ENCODE assay signal across 8 cellular contexts in genomic region chr19:38685666-38686529, GRCh38. TPM values are rescaled to one million over a fixed set of nuclear protein-coding genes. Genes with fewer than 3 reads are reported as not detected.
DNase-seq lines count a peak whose midpoint lies in the region; ATAC-seq and TF ChIP-seq lines count a peak whose summit lies in the region.

No MANE protein-coding gene starts in this region.

- DNase-seq in ELR (ENCODE audit: low read depth) (peak; percentile 65), LNCaP clone FGC (ENCODE audit: low read depth) (peak; percentile 37), left cardiac atrium (peak; percentile 44), NK-92 (lab: John Stamatoyannopoulos, UW; ENCODE audit: unreplicated experiment) (no peak), putamen (ENCODE audit: low spot score) (no peak)
- no peak for DNase-seq in activated T-helper 1 cell treated with anti-CD3 and anti-CD28 coated beads, Interleukin-12 subunit alpha, Interleukin-12 subunit beta, Interleukin-2, Interleukin-4 antibody, amounts not matched to agents 30 ng/mL and 10 ng/mL and 1 ng/mL, durations not matched to agents 14 hours and 24 hours and 36 hours (ENCODE audit: low spot score)
- DNase-seq in stimulated activated effector memory CD8-positive, alpha-beta T cell treated with anti-CD3 and anti-CD28 coated beads, Interleukin-12 subunit alpha, Interleukin-12 subunit beta, amount 100 ng/mL, for 72 hours (ENCODE audit: low spot score in 2 of 2): no peak

- peak overlapping the region; percentile 88 for H3K27ac Mint-ChIP-seq in activated T-helper 1 cell treated with anti-CD3 and anti-CD28 coated beads, Interleukin-12 subunit alpha, Interleukin-12 subunit beta, Interleukin-2, Interleukin-4 antibody, amounts not matched to agents 30 ng/mL and 10 ng/mL and 1 ng/mL, durations not matched to agents 14 hours and 24 hours and 36 hours
- peak overlapping the region; percentile 97 for H3K27ac Mint-ChIP-seq in stimulated activated effector memory CD8-positive, alpha-beta T cell treated with anti-CD3 and anti-CD28 coated beads, Interleukin-12 subunit alpha, Interleukin-12 subunit beta, amount 100 ng/mL, for 72 hours

- peak; percentile 9 to 28 for ATAC-seq in left cardiac atrium
- ATAC-seq in stimulated activated effector memory CD8-positive, alpha-beta T cell treated with anti-CD3 and anti-CD28 coated beads, Interleukin-12 subunit alpha, Interleukin-12 subunit beta, amount 100 ng/mL, for 72 hours: no peak
- no peak for ATAC-seq in GM19351 (IDR thresholded peaks at IDR 0.05; ENCODE audit: unreplicated experiment)

- no peak overlapping the region for H3K4me3 ChIP-seq in LNCaP clone FGC (ENCODE audit: low read depth, low read length)

- peak overlapping the region; percentile 71 for H3K4me3 Mint-ChIP-seq in activated T-helper 1 cell treated with anti-CD3 and anti-CD28 coated beads, Interleukin-12 subunit alpha, Interleukin-12 subunit beta, Interleukin-2, Interleukin-4 antibody, amounts not matched to agents 30 ng/mL and 10 ng/mL and 1 ng/mL, durations not matched to agents 14 hours and 24 hours and 36 hours
- peak overlapping the region; percentile 68 for H3K4me3 Mint-ChIP-seq in stimulated activated effector memory CD8-positive, alpha-beta T cell treated with anti-CD3 and anti-CD28 coated beads, Interleukin-12 subunit alpha, Interleukin-12 subunit beta, amount 100 ng/mL, for 72 hours

- H3K27me3 Mint-ChIP-seq in activated T-helper 1 cell treated with anti-CD3 and anti-CD28 coated beads, Interleukin-12 subunit alpha, Interleukin-12 subunit beta, Interleukin-2, Interleukin-4 antibody, amounts not matched to agents 30 ng/mL and 10 ng/mL and 1 ng/mL, durations not matched to agents 14 hours and 24 hours and 36 hours (ENCODE audit: insufficient read depth): no peaks in the 10 kb centered on the region

- TF ChIP-seq CTCF in LNCaP clone FGC (IDR thresholded peaks at IDR 0.05; ENCODE audit: control insufficient read depth, extremely low read depth, insufficient read depth): peak; percentile 49

- H3K9me3 Mint-ChIP-seq in activated T-helper 1 cell treated with anti-CD3 and anti-CD28 coated beads, Interleukin-12 subunit alpha, Interleukin-12 subunit beta, Interleukin-2, Interleukin-4 antibody, amounts not matched to agents 30 ng/mL and 10 ng/mL and 1 ng/mL, durations not matched to agents 14 hours and 24 hours and 36 hours: peaks cover 4% of the 10 kb centered on the region
- H3K9me3 Mint-ChIP-seq in stimulated activated effector memory CD8-positive, alpha-beta T cell treated with anti-CD3 and anti-CD28 coated beads, Interleukin-12 subunit alpha, Interleukin-12 subunit beta, amount 100 ng/mL, for 72 hours: no peaks in the 10 kb centered on the region

- H3K4me1 Mint-ChIP-seq in activated T-helper 1 cell treated with anti-CD3 and anti-CD28 coated beads, Interleukin-12 subunit alpha, Interleukin-12 subunit beta, Interleukin-2, Interleukin-4 antibody, amounts not matched to agents 30 ng/mL and 10 ng/mL and 1 ng/mL, durations not matched to agents 14 hours and 24 hours and 36 hours (ENCODE audit: low read depth): peaks cover 84% of the 10 kb centered on the region
- H3K4me1 Mint-ChIP-seq in stimulated activated effector memory CD8-positive, alpha-beta T cell treated with anti-CD3 and anti-CD28 coated beads, Interleukin-12 subunit alpha, Interleukin-12 subunit beta, amount 100 ng/mL, for 72 hours: peaks cover 90% of the 10 kb centered on the region

- peaks cover 25% of the 10 kb centered on the region for H3K36me3 Mint-ChIP-seq in activated T-helper 1 cell treated with anti-CD3 and anti-CD28 coated beads, Interleukin-12 subunit alpha, Interleukin-12 subunit beta, Interleukin-2, Interleukin-4 antibody, amounts not matched to agents 30 ng/mL and 10 ng/mL and 1 ng/mL, durations not matched to agents 14 hours and 24 hours and 36 hours (ENCODE audit: low read depth)
- peaks cover 41% of the 10 kb centered on the region for H3K36me3 Mint-ChIP-seq in stimulated activated effector memory CD8-positive, alpha-beta T cell treated with anti-CD3 and anti-CD28 coated beads, Interleukin-12 subunit alpha, Interleukin-12 subunit beta, amount 100 ng/mL, for 72 hours

- intact Hi-C loops in activated T-helper 1 cell treated with anti-CD3 and anti-CD28 coated beads, Interleukin-12 subunit alpha, Interleukin-12 subunit beta, Interleukin-2, Interleukin-4 antibody, amounts not matched to agents 30 ng/mL and 10 ng/mL and 1 ng/mL, durations not matched to agents 14 hours and 24 hours and 36 hours (cut with micrococcal nuclease): loop anchor here (1.0 kb wide), 1 partner anchor 31 kb away; no protein-coding TSS in a partner anchor
- intact Hi-C loops in left cardiac atrium (cut with DNase I): no loop called here

RNA-seq across cellular contexts. Expression of gene ACTN4, which starts 38.4 kb away (rescaled TPM):
- total RNA-seq in activated T-helper 1 cell treated with anti-CD3 and anti-CD28 coated beads, Interleukin-12 subunit alpha, Interleukin-12 subunit beta, Interleukin-2, Interleukin-4 antibody, amounts not matched to agents 30 ng/mL and 10 ng/mL and 1 ng/mL, durations not matched to agents 14 hours and 24 hours and 36 hours: 281 and 287 TPM in 2 replicates
- total RNA-seq in left cardiac atrium: 100 to 1,000 TPM; 160 to 333 TPM

RNA-seq across cellular contexts. Expression of gene CAPN12, which starts 58.4 kb away (rescaled TPM):
- total RNA-seq in activated T-helper 1 cell treated with anti-CD3 and anti-CD28 coated beads, Interleukin-12 subunit alpha, Interleukin-12 subunit beta, Interleukin-2, Interleukin-4 antibody, amounts not matched to agents 30 ng/mL and 10 ng/mL and 1 ng/mL, durations not matched to agents 14 hours and 24 hours and 36 hours: 1.1 and 2.5 TPM in 2 replicates
- total RNA-seq in left cardiac atrium: under 1 TPM; 0.77 to 0.81 TPM

Comparison
In these comparisons a context has a peak if more than half of its experiments do, and no peak if none do; other contexts are left out.
1. DNase-seq: peak in ELR (single experiment), LNCaP clone FGC (single experiment) and left cardiac atrium (single experiment); none in activated T-helper 1 cell treated with anti-CD3 and anti-CD28 coated beads, Interleukin-12 subunit alpha, Interleukin-12 subunit beta, Interleukin-2, Interleukin-4 antibody, amounts not matched to agents 30 ng/mL and 10 ng/mL and 1 ng/mL, durations not matched to agents 14 hours and 24 hours and 36 hours (single experiment), stimulated activated effector memory CD8-positive, alpha-beta T cell treated with anti-CD3 and anti-CD28 coated beads, Interleukin-12 subunit alpha, Interleukin-12 subunit beta, amount 100 ng/mL, for 72 hours (0 of 2), NK-92 (single experiment) and putamen (single experiment).
2. ATAC-seq: peak in left cardiac atrium (2 of 2); none in stimulated activated effector memory CD8-positive, alpha-beta T cell treated with anti-CD3 and anti-CD28 coated beads, Interleukin-12 subunit alpha, Interleukin-12 subunit beta, amount 100 ng/mL, for 72 hours (single experiment) and GM19351 (single experiment).